In the genomic region with DNA sequence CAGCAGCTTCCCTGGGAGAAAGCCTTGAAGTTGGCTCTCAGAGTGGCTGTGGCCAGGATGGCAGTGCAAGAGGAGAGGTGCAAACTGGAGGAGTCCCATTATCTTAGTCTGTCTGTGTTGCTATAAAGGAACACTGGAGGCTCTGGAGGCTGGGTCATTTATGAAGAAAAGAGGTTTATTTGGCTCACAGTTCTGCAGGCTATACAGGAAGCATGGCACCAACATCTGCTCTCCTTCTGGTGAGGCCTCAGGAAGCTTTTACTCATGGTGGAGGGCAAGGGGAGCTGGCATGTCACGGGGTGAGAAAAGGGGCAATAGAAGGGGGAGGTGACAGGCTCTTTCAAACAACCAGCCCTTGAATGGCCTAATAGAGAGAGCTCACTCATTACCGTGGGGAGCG, we compare ENCODE assay signal across 28 cellular contexts.
"Had no signal": no experiment of that assay in that cellular context is flagged by ENCODE, and none has a peak within 500 bp of the region (broad histone marks: within the 10 kb centered on the region; RNA-seq: fewer than 3 reads in every experiment).

No MANE protein-coding gene starts in this region.

- H3K36me3 ChIP-seq: heart right ventricle, left lung, thyroid gland, upper lobe of left lung had no signal

- H3K9me3 ChIP-seq: esophagus muscularis mucosa, gastroesophageal sphincter, left lung, psoas muscle, suprapubic skin, thyroid gland had no signal

- ATAC-seq: foreskin keratinocyte; gastroesophageal sphincter; heart right ventricle; left cardiac atrium; left lung; naive thymus-derived CD4-positive, alpha-beta T cell; psoas muscle; right cardiac atrium; stimulated activated naive CD8-positive, alpha-beta T cell treated with anti-CD3 and anti-CD28 coated beads, Interleukin-15, amount 100 ng/mL, for 72 hours had no signal

- H3K4me1 Mint-ChIP-seq: endodermal cell; stimulated activated naive CD8-positive, alpha-beta T cell treated with anti-CD3 and anti-CD28 coated beads, Interleukin-15, amount 100 ng/mL, for 72 hours had no signal

- H3K27me3 ChIP-seq: esophagus muscularis mucosa, gastroesophageal sphincter, left lung, suprapubic skin, thyroid gland, upper lobe of left lung had no signal

- H3K27ac Mint-ChIP-seq: dendritic cell treated with granulocyte-macrophage colony-stimulating factor and Interleukin-4, amounts not matched to agents 40 ng/mL and 50 ng/mL, for 4 days; endodermal cell; naive thymus-derived CD4-positive, alpha-beta T cell; nephron had no signal

- DNase-seq: cerebellar nuclear complex; effector CD8-positive, alpha-beta T cell; endodermal cell; foreskin keratinocyte; heart right ventricle; hippocampal formation; left cardiac atrium; left lung; mesenchymal stem cell; midbrain; naive thymus-derived CD4-positive, alpha-beta T cell; nucleus accumbens; psoas muscle; right cardiac atrium; small intestine; stimulated activated CD4-positive, alpha-beta T cell treated with anti-CD3 and anti-CD28 coated beads, Interleukin-12 subunit alpha, Interleukin-12 subunit beta, amount 100 ng/mL, for 4 hours; stimulated activated CD4-positive, alpha-beta T cell treated with anti-CD3 and anti-CD28 coated beads, Interleukin-1b, Interleukin-23, amount 100 ng/mL, for 48 hours; stimulated activated CD4-positive, alpha-beta T cell treated with anti-CD3 and anti-CD28 coated beads, Interleukin-4, amount 100 ng/mL, for 1 hour; stimulated activated CD8-positive, alpha-beta memory T cell treated with anti-CD3 and anti-CD28 coated beads, Interleukin-4, amount 100 ng/mL, for 48 hours; stimulated activated naive CD4-positive, alpha-beta T cell; stimulated activated naive CD8-positive, alpha-beta T cell treated with anti-CD3 and anti-CD28 coated beads, Interleukin-15, amount 100 ng/mL, for 72 hours; thyroid gland; upper lobe of left lung had no signal

- H3K27ac ChIP-seq: esophagus muscularis mucosa, foreskin keratinocyte, gastroesophageal sphincter, heart right ventricle, left lung, psoas muscle, suprapubic skin, thyroid gland, upper lobe of left lung had no signal

- H3K4me1 ChIP-seq: foreskin keratinocyte, gastroesophageal sphincter, heart right ventricle, left lung, suprapubic skin, thyroid gland, upper lobe of left lung had no signal

- H3K4me3 ChIP-seq: esophagus muscularis mucosa, gastroesophageal sphincter, heart right ventricle, left lung, psoas muscle, suprapubic skin, thyroid gland, upper lobe of left lung had no signal

- H3K4me3 Mint-ChIP-seq: dendritic cell treated with granulocyte-macrophage colony-stimulating factor and Interleukin-4, amounts not matched to agents 40 ng/mL and 50 ng/mL, for 4 days; endodermal cell; naive thymus-derived CD4-positive, alpha-beta T cell; nephron; stimulated activated naive CD8-positive, alpha-beta T cell treated with anti-CD3 and anti-CD28 coated beads, Interleukin-15, amount 100 ng/mL, for 72 hours had no signal
